Comparison of ENCODE assay signal across 11 cellular contexts in genomic region chr13:28313579-28313978, GRCh38.
DNase-seq lines count a peak whose midpoint lies in the region; ATAC-seq and TF ChIP-seq lines count a peak whose summit lies in the region.
"Had no signal": no experiment of that assay in that cellular context is flagged by ENCODE, and none has a peak within 500 bp of the region (broad histone marks: within the 10 kb centered on the region; RNA-seq: fewer than 3 reads in every experiment).

No MANE protein-coding gene starts in this region.

- intact Hi-C loops in mucosa of descending colon (cut with DNase I, micrococcal nuclease) = no loop called here
- intact Hi-C loops in Calu3 (cut with micrococcal nuclease; ENCODE audit: unreplicated experiment) = loop anchor here (5.0 kb wide), 1 partner anchor 484 kb away; no protein-coding TSS in a partner anchor

- CTCF ChIA-PET in activated CD8-positive, alpha-beta T cell treated with anti-CD3 and anti-CD28 coated beads, Interleukin-2, amount 10 ng/mL, durations not matched to agents 7 days and 5 days (lab: Charles Lee) = interaction anchor here (1.0 to 2.0 kb wide), 4 partner anchors 21 to 483 kb away, joined by 3 to 5 read pairs (median 4); no protein-coding TSS in a partner anchor
- CTCF ChIA-PET in Calu3 (lab: Charles Lee) = no interaction called here

- H3K4me3 ChIP-seq in mucosa of descending colon = no peak overlapping the region

- H3K9me3 Mint-ChIP-seq in HFFc6 = no peaks in the 10 kb centered on the region
- no peaks in the 10 kb centered on the region for H3K9me3 Mint-ChIP-seq in activated CD8-positive, alpha-beta T cell treated with anti-CD3 and anti-CD28 coated beads, Interleukin-2, amount 10 ng/mL, durations not matched to agents 7 days and 5 days (ENCODE audit: insufficient read depth)
- H3K9me3 Mint-ChIP-seq in Calu3 (ENCODE audit: low read depth, unreplicated experiment) = no peaks in the 10 kb centered on the region
- H3K9me3 Mint-ChIP-seq: CD4-positive, CD25-positive, alpha-beta regulatory T cell had no signal

- no peaks in the 10 kb centered on the region for H3K36me3 ChIP-seq in mucosa of descending colon (ENCODE audit: low read depth)

- no peaks in the 10 kb centered on the region for H3K4me1 ChIP-seq in mucosa of descending colon (ENCODE audit: low read depth)

- no peak for ATAC-seq in activated CD8-positive, alpha-beta T cell treated with anti-CD3 and anti-CD28 coated beads, Interleukin-2, amount 10 ng/mL, durations not matched to agents 7 days and 5 days
- ATAC-seq in mucosa of descending colon = peak; percentile 22
- ATAC-seq in GM19023 (IDR thresholded peaks at IDR 0.05; ENCODE audit: unreplicated experiment) = no peak

- TF ChIP-seq CTCF in HFFc6 (IDR thresholded peaks at IDR 0.05) (peak; percentile 71), mucosa of descending colon (IDR thresholded peaks at IDR 0.05) (no peak), Calu3 (IDR thresholded peaks at IDR 0.05; ENCODE audit: unreplicated experiment) (no peak)

- BruUV-seq in Calu3 (replicated peaks; lab: Mats Ljungman, UMichigan) = no TSS peak

- DNase-seq in SIG-M5 treated with dmso at 0.1 percent for 504 hours (lab: John Stamatoyannopoulos, UW; ENCODE audit: unreplicated experiment) (peak; percentile 15), SIG-M5 (lab: John Stamatoyannopoulos, UW) (no peak), HFFc6 (peak; percentile 44), mucosa of descending colon (peak in 1 of 3 donors; percentile 14), Calu3 (no peak)
- DNase-seq in activated CD8-positive, alpha-beta T cell treated with anti-CD3 and anti-CD28 coated beads, Interleukin-2, amount 10 ng/mL, durations not matched to agents 7 days and 5 days = peak; percentile 57
- DNase-seq in NK-92 treated with Interleukin-12 subunit alpha and Interleukin-12 subunit beta, amount 100 ng/mL, for 24 hours (lab: John Stamatoyannopoulos, UW) = no peak
- DNase-seq: effector CD8-positive, alpha-beta T cell; stimulated activated CD4-positive, alpha-beta T cell treated with anti-CD3 and anti-CD28 coated beads, Interleukin-4, amount 100 ng/mL, for 24 hours had no signal

- no peaks in the 10 kb centered on the region for H3K27me3 Mint-ChIP-seq in HFFc6 (ENCODE audit: insufficient read depth)
- H3K27me3 Mint-ChIP-seq in activated CD8-positive, alpha-beta T cell treated with anti-CD3 and anti-CD28 coated beads, Interleukin-2, amount 10 ng/mL, durations not matched to agents 7 days and 5 days (ENCODE audit: low read depth) = no peaks in the 10 kb centered on the region
- no peaks in the 10 kb centered on the region for H3K27me3 Mint-ChIP-seq in Calu3 (ENCODE audit: unreplicated experiment)
- H3K27me3 Mint-ChIP-seq: CD4-positive, CD25-positive, alpha-beta regulatory T cell had no signal

- peaks cover 10% of the 10 kb centered on the region for H3K36me3 Mint-ChIP-seq in HFFc6 (ENCODE audit: low read depth)
- no peaks in the 10 kb centered on the region for H3K36me3 Mint-ChIP-seq in activated CD8-positive, alpha-beta T cell treated with anti-CD3 and anti-CD28 coated beads, Interleukin-2, amount 10 ng/mL, durations not matched to agents 7 days and 5 days (ENCODE audit: low read depth)
- H3K36me3 Mint-ChIP-seq in Calu3 (ENCODE audit: insufficient read depth, unreplicated experiment) = no peaks in the 10 kb centered on the region
- H3K36me3 Mint-ChIP-seq: CD4-positive, CD25-positive, alpha-beta regulatory T cell had no signal

- H3K27ac Mint-ChIP-seq in HFFc6 (no peak overlapping the region), Calu3 (ENCODE audit: unreplicated experiment) (no peak overlapping the region)
- no peak overlapping the region for H3K27ac Mint-ChIP-seq in activated CD8-positive, alpha-beta T cell treated with anti-CD3 and anti-CD28 coated beads, Interleukin-2, amount 10 ng/mL, durations not matched to agents 7 days and 5 days
- H3K27ac Mint-ChIP-seq: CD4-positive, CD25-positive, alpha-beta regulatory T cell had no signal

- POLR2A ChIA-PET in activated CD8-positive, alpha-beta T cell treated with anti-CD3 and anti-CD28 coated beads, Interleukin-2, amount 10 ng/mL, durations not matched to agents 7 days and 5 days (lab: Charles Lee) = no interaction called here

- no peaks in the 10 kb centered on the region for H3K9me3 ChIP-seq in mucosa of descending colon

- H3K4me3 Mint-ChIP-seq in HFFc6 (no peak overlapping the region), Calu3 (ENCODE audit: low read depth, unreplicated experiment) (no peak overlapping the region)
- H3K4me3 Mint-ChIP-seq in activated CD8-positive, alpha-beta T cell treated with anti-CD3 and anti-CD28 coated beads, Interleukin-2, amount 10 ng/mL, durations not matched to agents 7 days and 5 days = no peak overlapping the region
- H3K4me3 Mint-ChIP-seq: CD4-positive, CD25-positive, alpha-beta regulatory T cell had no signal

- H3K4me1 Mint-ChIP-seq in HFFc6 (ENCODE audit: low read depth) (0 out of 2 replicates have a peak, but pooled peaks cover 4% of the 10 kb centered on the region), Calu3 (ENCODE audit: low read depth, unreplicated experiment) (no peaks in the 10 kb centered on the region)
- H3K4me1 Mint-ChIP-seq in activated CD8-positive, alpha-beta T cell treated with anti-CD3 and anti-CD28 coated beads, Interleukin-2, amount 10 ng/mL, durations not matched to agents 7 days and 5 days (ENCODE audit: low read depth) = peaks cover 8% of the 10 kb centered on the region
- H3K4me1 Mint-ChIP-seq: CD4-positive, CD25-positive, alpha-beta regulatory T cell had no signal

Comparison
In these comparisons a context has a peak if more than half of its experiments do, and no peak if none do; other contexts are left out.
1. DNase-seq: peak in SIG-M5 treated with dmso at 0.1 percent for 504 hours (single experiment), HFFc6 (single experiment) and activated CD8-positive, alpha-beta T cell treated with anti-CD3 and anti-CD28 coated beads, Interleukin-2, amount 10 ng/mL, durations not matched to agents 7 days and 5 days (single experiment); none in SIG-M5 (single experiment), Calu3 (single experiment) and NK-92 treated with Interleukin-12 subunit alpha and Interleukin-12 subunit beta, amount 100 ng/mL, for 24 hours (single experiment).